8 cellular contexts compared by ENCODE assay signal in genomic region chr14:67674139-67674479, GRCh38. TPM values are rescaled to one million over a fixed set of nuclear protein-coding genes. Genes with fewer than 3 reads are reported as not detected.
DNase-seq lines count a peak whose midpoint lies in the region; ATAC-seq and TF ChIP-seq lines count a peak whose summit lies in the region.

No MANE protein-coding gene starts in this region.

- H3K27me3 Mint-ChIP-seq in activated CD4-positive, alpha-beta T cell treated with anti-CD3 and anti-CD28 coated beads, Interleukin-2, amount 10 ng/mL, durations not matched to agents 7 days and 5 days: no peaks in the 10 kb centered on the region

- TF ChIP-seq RAD21 in liver (IDR thresholded peaks at IDR 0.05): peak; percentile 27 to 28

- H3K9ac ChIP-seq in liver (ENCODE audit: low read depth in 1 of 2, low read length in 2 of 2): peak overlapping the region; percentile 84 to 89

- H3K4me3 ChIP-seq in dorsolateral prefrontal cortex (peak overlapping the region; percentile 78 to 100 (median 94)), liver (ENCODE audit: low read depth in 1 of 3, low read length in 3 of 3) (peak overlapping the region; percentile 85 to 91 (median 87))

- H3K4me1 Mint-ChIP-seq in activated CD4-positive, alpha-beta T cell treated with anti-CD3 and anti-CD28 coated beads, Interleukin-2, amount 10 ng/mL, durations not matched to agents 7 days and 5 days: peaks cover 41% of the 10 kb centered on the region

- DNase-seq in AML-193 (lab: John Stamatoyannopoulos, UW): peak; percentile 19 to 21
- peak; percentile 63 for DNase-seq in NCI-H345 treated with DMSO at 0.1 percent for 48 hours (lab: John Stamatoyannopoulos, UW; ENCODE audit: unreplicated experiment)
- DNase-seq in activated CD4-positive, alpha-beta T cell treated with anti-CD3 and anti-CD28 coated beads, Interleukin-2, amount 10 ng/mL, durations not matched to agents 7 days and 5 days: peak; percentile 56
- peak; percentile 41 to 82 (median 56) for DNase-seq in dorsolateral prefrontal cortex
- peak; percentile 37 to 55 for DNase-seq in stimulated activated CD4-positive, alpha-beta T cell treated with anti-CD3 and anti-CD28 coated beads, Interleukin-4, amount 100 ng/mL, for 4 hours

- H3K9me3 Mint-ChIP-seq in activated CD4-positive, alpha-beta T cell treated with anti-CD3 and anti-CD28 coated beads, Interleukin-2, amount 10 ng/mL, durations not matched to agents 7 days and 5 days: no peaks in the 10 kb centered on the region

- POLR2A ChIA-PET in activated CD4-positive, alpha-beta T cell treated with anti-CD3 and anti-CD28 coated beads, Interleukin-2, amount 10 ng/mL, durations not matched to agents 7 days and 5 days (lab: Charles Lee): no interaction called here

- peaks cover 0 to 9% (median under 1%) of the 10 kb centered on the region in 4 donors for H3K36me3 ChIP-seq in liver (ENCODE audit: control insufficient read depth in 4 of 4, insufficient read depth in 3 of 4, low read depth in 1 of 4, low read length in 3 of 4)

- H3K36me3 Mint-ChIP-seq in activated CD4-positive, alpha-beta T cell treated with anti-CD3 and anti-CD28 coated beads, Interleukin-2, amount 10 ng/mL, durations not matched to agents 7 days and 5 days (ENCODE audit: low read depth): peaks cover 13% of the 10 kb centered on the region

- peaks cover 4 to 22% (median 17%) of the 10 kb centered on the region in 4 donors for H3K4me1 ChIP-seq in liver (ENCODE audit: control insufficient read depth in 4 of 4, insufficient read depth in 4 of 4, low read length in 3 of 4)

- peak overlapping the region; percentile 93 for H3K27ac Mint-ChIP-seq in activated CD4-positive, alpha-beta T cell treated with anti-CD3 and anti-CD28 coated beads, Interleukin-2, amount 10 ng/mL, durations not matched to agents 7 days and 5 days

- CTCF ChIA-PET in activated CD4-positive, alpha-beta T cell treated with anti-CD3 and anti-CD28 coated beads, Interleukin-2, amount 10 ng/mL, durations not matched to agents 7 days and 5 days (lab: Charles Lee): interaction anchor here (1.1 to 1.2 kb wide), 2 partner anchors 74 to 91 kb away, joined by 3 to 4 read pairs; partner anchors contain the start of gene PIGH

- no peaks in the 10 kb centered on the region for H3K9me3 ChIP-seq in liver (ENCODE audit: control insufficient read depth in 4 of 4, low read length in 3 of 4)

- ATAC-seq in GM19025 (IDR thresholded peaks at IDR 0.05; ENCODE audit: low read depth, unreplicated experiment) (peak; percentile 43), HG03196 (IDR thresholded peaks at IDR 0.05; ENCODE audit: unreplicated experiment) (peak; percentile 42)

- H3K4me3 Mint-ChIP-seq in activated CD4-positive, alpha-beta T cell treated with anti-CD3 and anti-CD28 coated beads, Interleukin-2, amount 10 ng/mL, durations not matched to agents 7 days and 5 days: peak overlapping the region; percentile 85

- intact Hi-C loops in dorsolateral prefrontal cortex (cut with DNase I): loop anchor here (1.0 to 10.0 kb wide), 4 partner anchors 21 to 249 kb away; partner anchors contain the start of genes ARG2 (in 1 of the 2) and RDH11 (in 1 of the 2)

- peak in 51 of 56 donors; percentile 21 to 64 (median 42) for TF ChIP-seq CTCF in dorsolateral prefrontal cortex (IDR thresholded peaks at IDR 0.05 in 54 of 56, conservative IDR thresholded peaks at IDR 0.05 in 2 of 56; ENCODE audit: low read depth in 1 of 56, partially characterized antibody in 56 of 56)
- no peak for TF ChIP-seq CTCF in liver (IDR thresholded peaks at IDR 0.05; ENCODE audit: low read depth, low read length, missing input control)

- H3K27me3 ChIP-seq in dorsolateral prefrontal cortex (no peaks in the 10 kb centered on the region), liver (ENCODE audit: control insufficient read depth in 4 of 4, insufficient read depth in 4 of 4, low read length in 3 of 4) (no peaks in the 10 kb centered on the region)

- H3K27ac ChIP-seq in dorsolateral prefrontal cortex (peak overlapping the region; percentile 93 to 100 (median 99)), liver (ENCODE audit: low read depth in 1 of 2, low read length in 2 of 2) (peak overlapping the region; percentile 88 to 99)

- WGBS in liver: under 1% methylated on average over 25 of the region's 25 CpGs

TF ChIP-seq in liver, 16 proteins besides CTCF, POLR2A, EP300 and RAD21:
- TF ChIP-seq REST (IDR thresholded peaks at IDR 0.05): peak; percentile 9
- TF ChIP-seq TAF1 (conservative IDR thresholded peaks at IDR 0.05): no peak
- no peak for TF ChIP-seq GABPA (IDR thresholded peaks at IDR 0.05 in 1 of 2, conservative IDR thresholded peaks at IDR 0.05 in 1 of 2)
- TF ChIP-seq YY1 (IDR thresholded peaks at IDR 0.05): peak; percentile 43

RNA-seq across cellular contexts. Expression of gene VTI1B, which starts 0.3 kb away (rescaled TPM):
- 10 to 100 TPM; 62.7 to 71.4 TPM for total RNA-seq in activated CD4-positive, alpha-beta T cell treated with anti-CD3 and anti-CD28 coated beads, Interleukin-2, amount 10 ng/mL, durations not matched to agents 7 days and 5 days
- 100 to 1,000 TPM; 101 to 177 (median 140) TPM for total RNA-seq in dorsolateral prefrontal cortex
- total RNA-seq in liver: 10 to 100 TPM; 26.5 to 28.0 TPM
- polyA plus RNA-seq in liver: 10 to 100 TPM; 29.8 to 76.3 TPM

RNA-seq across cellular contexts. Expression of gene RDH11, which starts 21.5 kb away (rescaled TPM):
- total RNA-seq in activated CD4-positive, alpha-beta T cell treated with anti-CD3 and anti-CD28 coated beads, Interleukin-2, amount 10 ng/mL, durations not matched to agents 7 days and 5 days: 10 to 100 TPM; 36.7 to 37.9 TPM
- total RNA-seq in dorsolateral prefrontal cortex (100 to 1,000 TPM in 1 of 120 experiments, 10 to 100 TPM in 119; 51.8 to 100 (median 78.6) TPM), liver (100 to 1,000 TPM; 173 to 174 TPM)
- polyA plus RNA-seq in liver: 100 to 1,000 TPM in 1 of 2 donors, 10 to 100 TPM in 1; 99.7 to 102 TPM

RNA-seq across cellular contexts. Expression of gene RDH12, which starts 27.6 kb away (rescaled TPM):
- not detected for total RNA-seq in activated CD4-positive, alpha-beta T cell treated with anti-CD3 and anti-CD28 coated beads, Interleukin-2, amount 10 ng/mL, durations not matched to agents 7 days and 5 days
- total RNA-seq in dorsolateral prefrontal cortex (1 to 10 TPM in 95 of 120 experiments, under 1 TPM in 25; 0.42 to 7.0 (median 1.6) TPM), liver (1 to 10 TPM in 1 of 2 donors, under 1 TPM in 1; 0.09 to 1.1 TPM)
- polyA plus RNA-seq in liver: 1 to 10 TPM in 1 of 2 donors, under 1 TPM in 1; 0.74 to 3.4 TPM

RNA-seq across cellular contexts. Expression of gene ARG2, which starts 54.4 kb away (rescaled TPM):
- total RNA-seq in activated CD4-positive, alpha-beta T cell treated with anti-CD3 and anti-CD28 coated beads, Interleukin-2, amount 10 ng/mL, durations not matched to agents 7 days and 5 days: 1 to 10 TPM; 1.0 to 1.6 TPM
- total RNA-seq in dorsolateral prefrontal cortex (10 to 100 TPM in 106 of 120 experiments, 1 to 10 TPM in 14; 5.2 to 42.6 (median 14.9) TPM), liver (1 to 10 TPM in 1 of 2 donors, under 1 TPM in 1; 0.08 to 3.1 TPM)
- polyA plus RNA-seq in liver: under 1 TPM; 0.58 to 0.61 TPM

Comparison
In these comparisons a context has a peak if more than half of its experiments do, and no peak if none do; other contexts are left out.
1. Peak in every context shown above with its lines: DNase-seq, ATAC-seq, H3K4me3 ChIP-seq and H3K27ac ChIP-seq.